Comparison of ENCODE assay signal across 21 cellular contexts in the genomic region with DNA sequence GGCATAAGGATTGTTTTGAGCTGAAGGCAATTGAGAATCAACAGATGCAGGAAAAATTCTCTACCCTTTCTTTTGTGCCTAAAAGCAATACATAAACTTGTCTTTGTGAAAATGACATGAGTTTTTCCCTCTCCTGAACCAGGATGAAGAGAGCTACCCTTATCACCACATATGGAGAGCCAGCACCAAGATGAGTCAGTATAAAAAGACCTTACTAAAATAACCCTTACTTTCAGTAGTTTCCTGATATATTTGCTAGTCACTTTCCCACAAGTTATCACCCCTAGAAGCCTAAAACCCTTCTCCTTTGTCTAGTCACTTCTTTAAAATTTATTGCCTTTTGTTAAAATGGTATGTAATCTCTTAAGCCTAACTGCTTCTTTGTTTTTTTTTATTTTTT.
"Had no signal": no experiment of that assay in that cellular context is flagged by ENCODE, and none has a peak within 500 bp of the region (broad histone marks: within the 10 kb centered on the region; RNA-seq: fewer than 3 reads in every experiment).

No MANE protein-coding gene starts in this region.

- H3K9me3 ChIP-seq: colonic mucosa, gastrocnemius medialis, left lung, lower lobe of right lung had no signal

- H3K27me3 ChIP-seq: colonic mucosa, esophagus muscularis mucosa, gastrocnemius medialis had no signal

- ATAC-seq: effector memory CD8-positive, alpha-beta T cell; gastrocnemius medialis; heart right ventricle; left cardiac atrium; left lung; left ventricle myocardium superior; lower lobe of right lung; naive thymus-derived CD4-positive, alpha-beta T cell had no signal

- H3K4me3 Mint-ChIP-seq: dendritic cell treated with granulocyte-macrophage colony-stimulating factor and Interleukin-4, amounts not matched to agents 40 ng/mL and 50 ng/mL, for 4 days; effector memory CD8-positive, alpha-beta T cell; memory B cell; naive thymus-derived CD4-positive, alpha-beta T cell had no signal

- DNase-seq: colonic mucosa; cortex of kidney; effector CD8-positive, alpha-beta T cell; effector memory CD8-positive, alpha-beta T cell; foreskin fibroblast; foreskin melanocyte; gastrocnemius medialis; glutamatergic neuron; head of caudate nucleus; heart right ventricle; hippocampal formation; left cardiac atrium; left lung; left ventricle myocardium superior; lower lobe of right lung; mesendoderm; midbrain; naive thymus-derived CD4-positive, alpha-beta T cell had no signal

- H3K36me3 ChIP-seq: colonic mucosa, esophagus muscularis mucosa, gastrocnemius medialis, heart right ventricle, left lung, lower lobe of right lung had no signal

- H3K27ac Mint-ChIP-seq: dendritic cell treated with granulocyte-macrophage colony-stimulating factor and Interleukin-4, amounts not matched to agents 40 ng/mL and 50 ng/mL, for 4 days; effector memory CD8-positive, alpha-beta T cell; memory B cell; naive thymus-derived CD4-positive, alpha-beta T cell had no signal

- H3K4me1 Mint-ChIP-seq: memory B cell; naive thymus-derived CD4-positive, alpha-beta T cell had no signal

- H3K4me1 ChIP-seq: colonic mucosa, esophagus muscularis mucosa had no signal

- H3K4me3 ChIP-seq: colonic mucosa, esophagus muscularis mucosa, gastrocnemius medialis, heart right ventricle, left lung, lower lobe of right lung had no signal

- H3K27ac ChIP-seq: colonic mucosa, esophagus muscularis mucosa, gastrocnemius medialis, heart right ventricle, left lung, lower lobe of right lung had no signal

- H3K9me3 Mint-ChIP-seq: effector memory CD8-positive, alpha-beta T cell had no signal
